21 cellular contexts compared by ENCODE assay signal in the genomic region with DNA sequence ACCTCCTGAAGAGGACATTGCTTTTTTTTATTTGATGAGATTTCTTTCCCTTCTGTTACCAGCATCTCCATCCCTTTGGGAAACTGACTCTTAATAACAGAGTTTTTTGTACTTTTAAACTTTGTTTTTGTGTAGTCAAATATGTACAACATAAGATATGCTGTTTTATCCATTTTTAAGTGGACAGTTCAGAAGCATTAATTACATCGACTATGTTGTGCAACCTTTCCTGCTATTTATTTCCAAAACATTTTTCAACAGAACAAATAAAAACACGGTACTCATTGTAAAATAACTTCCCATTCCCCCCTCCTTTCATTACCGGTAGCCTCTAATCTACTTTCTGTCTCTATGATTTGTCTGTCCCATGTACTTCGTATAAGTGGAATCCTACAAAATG. TPM values are rescaled to one million over a fixed set of nuclear protein-coding genes. Genes with fewer than 3 reads are reported as not detected.
DNase-seq lines count a peak whose midpoint lies in the region; ATAC-seq, FAIRE-seq and TF ChIP-seq lines count a peak whose summit lies in the region.
"Had no signal": no experiment of that assay in that cellular context is flagged by ENCODE, and none has a peak within 500 bp of the region (broad histone marks: within the 10 kb centered on the region; RNA-seq: fewer than 3 reads in every experiment).

No MANE protein-coding gene starts in this region.

- no peak overlapping the region for H3K18ac ChIP-seq in IMR-90 (ENCODE audit: low read depth, low read length)

- POLR2A ChIA-PET in IMR-90 (lab: Charles Lee; ENCODE audit: unreplicated experiment) (no interaction called here), K562 (lab: Yijun Ruan, JAX) (interaction anchor here (1.3 to 1.7 kb wide), 2 partner anchors 55 to 134 kb away, joined by 4 read pairs; no protein-coding TSS in a partner anchor)

- no peaks in the 10 kb centered on the region for H3K9me3 ChIP-seq in IMR-90 (ENCODE audit: control insufficient read depth, insufficient read depth, low read length)
- no peaks in the 10 kb centered on the region for H3K9me3 ChIP-seq in K562 (replicated peaks; ENCODE audit: control insufficient read depth, insufficient read depth, low read depth, low read length)
- H3K9me3 ChIP-seq: A549; BLaER1 treated with 17β-estradiol and CSF1 and Interleukin-3, amounts not matched to agents 10 nM and 100 nM; Caco-2 had no signal

- H3K9me1 ChIP-seq in IMR-90 (ENCODE audit: insufficient read depth, low read length) (peaks cover 3% of the 10 kb centered on the region; the same call in 1 of the 2 replicates), K562 (ENCODE audit: control insufficient read depth, insufficient read depth, low read length) (no peaks in the 10 kb centered on the region)

- TF ChIP-seq RAD21 in IMR-90 (IDR thresholded peaks at IDR 0.05; ENCODE audit: low read length) (no peak), K562 (CRISPR knock-in tag; conservative IDR thresholded peaks at IDR 0.05 in 1 of 2, IDR thresholded peaks at IDR 0.05 in 1 of 2) (no peak)

- TF ChIP-seq POLR2A in IMR-90 (IDR thresholded peaks at IDR 0.05; ENCODE audit: low read depth, low read length): no peak
- no peak for TF ChIP-seq POLR2A in K562 (conservative IDR thresholded peaks at IDR 0.05)

- H2BK5ac ChIP-seq in IMR-90 (ENCODE audit: low read depth, low read length, poor library complexity, severe bottlenecking): no peak overlapping the region

- H3K4me1 ChIP-seq in IMR-90 (ENCODE audit: control insufficient read depth, insufficient read depth, low read length) (no peaks in the 10 kb centered on the region; the same call in 1 of the 2 replicates), K562 (replicated peaks in 1 of 2; ENCODE audit: control insufficient read depth in 2 of 2, insufficient read depth in 2 of 2, low read length in 2 of 2) (peaks cover 31 to 33% of the 10 kb centered on the region in 2 experiments)

- no peak overlapping the region for H3K56ac ChIP-seq in IMR-90 (ENCODE audit: extremely low read depth, insufficient read depth, low read length)

- H3K4me2 ChIP-seq in IMR-90 (ENCODE audit: low read depth, low read length) (no peak overlapping the region), K562 (ENCODE audit: insufficient read depth, low read length) (no peak overlapping the region)
- H3K4me2 ChIP-seq: A549; BLaER1 treated with 17β-estradiol and CSF1 and Interleukin-3, amounts not matched to agents 10 nM and 100 nM had no signal

- BruUV-seq in IMR-90 (replicated peaks; lab: Mats Ljungman, UMichigan): no TSS peak
- BruUV-seq in K562 (replicated peaks; lab: Mats Ljungman, UMichigan): no TSS peak

- H3K36me3 ChIP-seq in IMR-90 (ENCODE audit: control insufficient read depth, insufficient read depth, low read length) (no peaks in the 10 kb centered on the region), K562 (ENCODE audit: control insufficient read depth, insufficient read depth, low read length) (no peaks in the 10 kb centered on the region)
- H3K36me3 ChIP-seq: BLaER1 treated with 17β-estradiol and CSF1 and Interleukin-3, amounts not matched to agents 10 nM and 100 nM had no signal

- FAIRE-seq in K562 (lab: Jason Lieb, UNC): no peak
- FAIRE-seq: A549, D721Med, G401.6, GM12891, GM19239 had no signal

- H3K79me1 ChIP-seq in IMR-90 (ENCODE audit: low read depth in 1 of 2, low read length in 2 of 2): no peaks in the 10 kb centered on the region

- H4K5ac ChIP-seq in IMR-90 (ENCODE audit: low read depth, low read length): no peak overlapping the region

- no peak overlapping the region for H3K9ac ChIP-seq in IMR-90 (ENCODE audit: low read depth, low read length)
- H3K9ac ChIP-seq in K562 (ENCODE audit: insufficient read depth in 1 of 2, low read depth in 2 of 2, low read length in 2 of 2): no peak overlapping the region
- H3K9ac ChIP-seq: BLaER1 treated with 17β-estradiol and CSF1 and Interleukin-3, amounts not matched to agents 10 nM and 100 nM had no signal

- ATAC-seq in IMR-90 (ENCODE audit: low read depth): no peak
- no peak for ATAC-seq in K562
- ATAC-seq in HG02852 (IDR thresholded peaks at IDR 0.05; ENCODE audit: unreplicated experiment): no peak
- ATAC-seq: A549; CD8-positive, alpha-beta T cell had no signal

- H2AK9ac ChIP-seq in IMR-90 (replicated peaks; ENCODE audit: low read depth, low read length, poor library complexity): no peak overlapping the region

- no peak overlapping the region for H3K4me3 Mint-ChIP-seq in activated naive CD4-positive, alpha-beta T cell treated with anti-CD3 and anti-CD28 coated beads, Interleukin-2, amount 50 U/mL, for 24 hours
- H3K4me3 Mint-ChIP-seq: B cell; CD4-positive, alpha-beta T cell; CD8-positive, alpha-beta T cell had no signal

- H3K4me1 Mint-ChIP-seq in activated naive CD4-positive, alpha-beta T cell treated with anti-CD3 and anti-CD28 coated beads, Interleukin-2, amount 50 U/mL, for 24 hours: peaks cover 19% of the 10 kb centered on the region

- TF ChIP-seq CTCF in IMR-90 (conservative IDR thresholded peaks at IDR 0.05; ENCODE audit: low read depth, low read length) (no peak), K562 (IDR thresholded peaks at IDR 0.05 in 2 of 3, conservative IDR thresholded peaks at IDR 0.05 in 1 of 3; ENCODE audit: insufficient read depth in 2 of 3, low read depth in 1 of 3, low read length in 3 of 3) (no peak)

- WGBS in IMR-90 (ENCODE audit: extremely low coverage in 2 of 2, insufficient read length in 1 of 2), 2 experiments: 100% methylated on average over 1 of the region's 4 CpGs; no CpG with 5 or more reads in 1 of the 2 experiments
- WGBS in K562 (ENCODE audit: insufficient coverage, low coverage, missing lambda C conversion rate): 29% methylated on average over 4 of the region's 4 CpGs

- intact Hi-C loops in IMR-90 (cut with micrococcal nuclease) (loop anchor here (5.0 kb wide), 1 partner anchor 320 kb away; no protein-coding TSS in a partner anchor), K562 (cut with micrococcal nuclease) (no loop called here)

- no peak overlapping the region for H2BK15ac ChIP-seq in IMR-90 (ENCODE audit: low read depth, low read length)

- no peaks in the 10 kb centered on the region for H4K20me1 ChIP-seq in IMR-90 (ENCODE audit: insufficient read depth, low read length)
- H4K20me1 ChIP-seq in K562 (replicated peaks; ENCODE audit: control insufficient read depth, insufficient read depth, low read length): no peaks in the 10 kb centered on the region
- H4K20me1 ChIP-seq: BLaER1 treated with 17β-estradiol and CSF1 and Interleukin-3, amounts not matched to agents 10 nM and 100 nM had no signal

- H3K27me3 ChIP-seq in IMR-90 (ENCODE audit: control insufficient read depth, insufficient read depth, low read length) (no peaks in the 10 kb centered on the region; the same call in 1 of the 2 replicates), K562 (ENCODE audit: control insufficient read depth in 2 of 2, insufficient read depth in 2 of 2, low read length in 2 of 2) (no peaks in the 10 kb centered on the region)
- H3K27me3 ChIP-seq: BLaER1 treated with 17β-estradiol and CSF1 and Interleukin-3, amounts not matched to agents 10 nM and 100 nM had no signal

- H3K9me3 Mint-ChIP-seq in activated naive CD4-positive, alpha-beta T cell treated with anti-CD3 and anti-CD28 coated beads, Interleukin-2, amount 50 U/mL, for 24 hours: no peaks in the 10 kb centered on the region
- H3K9me3 Mint-ChIP-seq: CD4-positive, alpha-beta T cell; CD8-positive, alpha-beta T cell had no signal

- dilution Hi-C loops in IMR-90 (cut with HindIII; ENCODE audit: low sequenced_read_pairs, unreplicated experiment): no loop called here

- no peaks in the 10 kb centered on the region for H3K27me3 Mint-ChIP-seq in activated naive CD4-positive, alpha-beta T cell treated with anti-CD3 and anti-CD28 coated beads, Interleukin-2, amount 50 U/mL, for 24 hours
- H3K27me3 Mint-ChIP-seq: B cell; CD4-positive, alpha-beta T cell had no signal

- no peak overlapping the region for H2BK120ac ChIP-seq in IMR-90 (ENCODE audit: low read depth, low read length)

- H2AK5ac ChIP-seq in IMR-90 (ENCODE audit: low read depth, low read length): no peak overlapping the region

- in situ Hi-C loops in IMR-90 (cut with MboI; ENCODE audit: low sequenced_read_pairs): loop anchor here (10.0 kb wide), 2 partner anchors 62 to 212 kb away; a partner anchor contains a TSS
- in situ Hi-C loops in K562 (cut with MboI): loop anchor here (10.0 kb wide), 1 partner anchor 272 kb away; no protein-coding TSS in a partner anchor

- H3K27ac ChIP-seq in IMR-90 (ENCODE audit: insufficient read depth, low read length) (no peak overlapping the region), K562 (ENCODE audit: extremely low read depth, low read depth, low read length) (no peak overlapping the region)
- H3K27ac ChIP-seq: 22Rv1; A549; BLaER1 treated with 17β-estradiol and CSF1 and Interleukin-3, amounts not matched to agents 10 nM and 100 nM; C4-2B had no signal

- H3K14ac ChIP-seq in IMR-90 (replicated peaks; ENCODE audit: low read depth, low read length): no peak overlapping the region

- H2AFZ ChIP-seq in IMR-90 (replicated peaks; ENCODE audit: low read length, poor library complexity): no peak overlapping the region
- H2AFZ ChIP-seq in K562 (ENCODE audit: low read depth, low read length): peak overlapping the region; percentile 37

- H3K79me2 ChIP-seq in K562 (ENCODE audit: control insufficient read depth, insufficient read depth, low read length): peaks cover 8% of the 10 kb centered on the region; the same call in 2 of the 3 replicates

- no peaks in the 10 kb centered on the region for H3K36me3 Mint-ChIP-seq in activated naive CD4-positive, alpha-beta T cell treated with anti-CD3 and anti-CD28 coated beads, Interleukin-2, amount 50 U/mL, for 24 hours
- H3K36me3 Mint-ChIP-seq: CD8-positive, alpha-beta T cell had no signal

- no peak overlapping the region for H4K8ac ChIP-seq in IMR-90 (ENCODE audit: low read depth in 2 of 2, low read length in 2 of 2)

- H3K4ac ChIP-seq in IMR-90 (ENCODE audit: low read depth, low read length): no peak overlapping the region

- no peak for TF ChIP-seq EP300 in K562 (IDR thresholded peaks at IDR 0.05; ENCODE audit: low read length)

- CTCF ChIA-PET in IMR-90 (lab: Yijun Ruan, JAX) (interaction anchor here (1.8 kb wide), 1 partner anchor 105 kb away, joined by 6 read pairs; no protein-coding TSS in a partner anchor), K562 (lab: Yijun Ruan, JAX; ENCODE audit: low intra/inter-chr PET ratio) (interaction anchor here (0.9 kb wide), 1 partner anchor 58 kb away, joined by 7 read pairs; a partner anchor contains a TSS)

- peak overlapping the region; percentile 76 for H3K27ac Mint-ChIP-seq in activated naive CD4-positive, alpha-beta T cell treated with anti-CD3 and anti-CD28 coated beads, Interleukin-2, amount 50 U/mL, for 24 hours
- H3K27ac Mint-ChIP-seq: B cell; CD4-positive, alpha-beta T cell; CD8-positive, alpha-beta T cell had no signal

- H2BK20ac ChIP-seq in IMR-90 (ENCODE audit: low read depth, low read length): no peak overlapping the region

- H3K4me3 ChIP-seq in IMR-90 (ENCODE audit: insufficient read depth, low read depth, low read length) (no peak overlapping the region), K562 (no peak overlapping the region)
- H3K4me3 ChIP-seq: A549; BLaER1 treated with 17β-estradiol and CSF1 and Interleukin-3, amounts not matched to agents 10 nM and 100 nM had no signal

- DNase-seq in activated naive CD4-positive, alpha-beta T cell treated with Interleukin-2 at 50 U/mL for 16 hours: no peak
- DNase-seq in IMR-90 (no peak), K562 (ENCODE audit: extremely low read depth in 1 of 4, low spot score in 3 of 4) (no peak)
- DNase-seq: AML-193; Caco-2; Calu3; CD4-positive, alpha-beta T cell; CD8-positive, alpha-beta T cell; DMS79 treated with DMSO at 0.1 percent for 48 hours; GF-D8 had no signal

- no peak overlapping the region for H3K23ac ChIP-seq in IMR-90 (ENCODE audit: low read depth, low read length)

- H4K91ac ChIP-seq in IMR-90 (ENCODE audit: insufficient read depth, low read depth, low read length): no peak overlapping the region

RNA-seq across cellular contexts. Expression of a gene that starts 11.2 kb away (rescaled TPM):
- total RNA-seq in IMR-90 (2012; rRNA removed) (25.6 and 28.6 TPM in 2 replicates), K562 (2014; rRNA removed) (14.4 and 15.8 TPM in 2 replicates), K562 (2014; rRNA removed; fragmentation: Illumina TruSeq; extraction: Trizol) (17.7 and 19.6 TPM in 2 replicates), K562 (2015; rRNA removed; fragmentation: Illumina TruSeq; extraction: Trizol) (20.9 and 23.2 TPM in 2 replicates), K562 (2021) (17.2 and 19.4 TPM in 2 replicates)
- polyA plus RNA-seq in IMR-90 (2012; rRNA removed) (11.9 and 12.6 TPM in 2 replicates), K562 (2011; rRNA removed) (15.9 and 23.2 TPM in 2 replicates), K562 (2014; fragmentation: Illumina TruSeq; extraction: Trizol) (21.7 and 24.9 TPM in 2 replicates), K562 (2014; fragmentation: Nextera tagmentation; extraction: Ambion mirVana) (1 to 10 TPM; 3.8 to 4.5 TPM), K562 (2014; rRNA removed) (14.5 and 16.9 TPM in 2 replicates)
- 4.5 and 7.2 TPM in 2 replicates for polyA plus RNA-seq in IMR-90 (2012; cell fraction: cytosol; rRNA removed)
- polyA plus RNA-seq in IMR-90 (2012; cell fraction: nucleus; rRNA removed; ENCODE audit: low replicate concordance): 9.3 and 27.5 TPM in 2 replicates
- total RNA-seq in K562 (2011; cell fraction: chromatin; rRNA removed; ENCODE audit: low replicate concordance): 21.4 and 26.8 TPM in 2 replicates
- 10.3 and 11.1 TPM in 2 replicates for total RNA-seq in K562 (2011; cell fraction: nucleolus; rRNA removed)
- 12.0 and 12.4 TPM in 2 replicates for total RNA-seq in K562 (2011; cell fraction: nucleoplasm; rRNA removed)
- polyA plus RNA-seq in K562 (2011; cell fraction: cytosol; rRNA removed): 11.5 and 12.3 TPM in 2 replicates
- 11.6 and 14.1 TPM in 2 replicates for polyA plus RNA-seq in K562 (2011; cell fraction: nucleus; rRNA removed)
- 17.4 and 19.0 TPM in 2 replicates for polyA plus RNA-seq in K562 (2012)
- 29.0 and 42.9 TPM in 2 replicates for polyA minus RNA-seq in K562 (2011; rRNA and poly(A)+ RNA removed)
- polyA minus RNA-seq in K562 (2011; cell fraction: cytosol; rRNA and poly(A)+ RNA removed): 10.7 and 18.6 TPM in 2 replicates
- 4.7 and 6.1 TPM in 2 replicates for polyA minus RNA-seq in K562 (2011; cell fraction: nucleus; rRNA and poly(A)+ RNA removed)

RNA-seq across cellular contexts. Expression of a gene that starts 57.4 kb away (rescaled TPM):
- 59.4 and 72.1 TPM in 2 replicates for total RNA-seq in IMR-90 (2012; rRNA removed)
- 41.9 and 42.5 TPM in 2 replicates for polyA plus RNA-seq in IMR-90 (2012; rRNA removed)
- polyA plus RNA-seq in IMR-90 (2012; cell fraction: cytosol; rRNA removed): 31.1 and 51.6 TPM in 2 replicates
- 13.5 and 24.4 TPM in 2 replicates for polyA plus RNA-seq in IMR-90 (2012; cell fraction: nucleus; rRNA removed; ENCODE audit: low replicate concordance)
- total RNA-seq in K562 (2011; cell fraction: chromatin; rRNA removed; ENCODE audit: low replicate concordance): 88.6 and 124 TPM in 2 replicates
- total RNA-seq in K562 (2011; cell fraction: nucleolus; rRNA removed): 76.6 and 81.5 TPM in 2 replicates
- total RNA-seq in K562 (2011; cell fraction: nucleoplasm; rRNA removed): 59.8 and 71.4 TPM in 2 replicates
- 101 and 110 TPM in 2 replicates for total RNA-seq in K562 (2014; rRNA removed)
- 106 and 108 TPM in 2 replicates for total RNA-seq in K562 (2014; rRNA removed; fragmentation: Illumina TruSeq; extraction: Trizol)
- total RNA-seq in K562 (2015; rRNA removed; fragmentation: Illumina TruSeq; extraction: Trizol): 116 TPM in 2 replicates
- total RNA-seq in K562 (2021): 136 and 139 TPM in 2 replicates
- 187 and 214 TPM in 2 replicates for polyA plus RNA-seq in K562 (2011; rRNA removed)
- polyA plus RNA-seq in K562 (2011; cell fraction: cytosol; rRNA removed): 201 and 211 TPM in 2 replicates
- 136 and 150 TPM in 2 replicates for polyA plus RNA-seq in K562 (2011; cell fraction: nucleus; rRNA removed)
- 121 and 287 TPM in 2 replicates for polyA plus RNA-seq in K562 (2012)
- polyA plus RNA-seq in K562 (2014; fragmentation: Illumina TruSeq; extraction: Trizol): 113 and 118 TPM in 2 replicates
- 10 to 100 TPM; 54.6 to 70.1 TPM for polyA plus RNA-seq in K562 (2014; fragmentation: Nextera tagmentation; extraction: Ambion mirVana)
- polyA plus RNA-seq in K562 (2014; rRNA removed): 145 and 149 TPM in 2 replicates
- 136 and 185 TPM in 2 replicates for polyA minus RNA-seq in K562 (2011; rRNA and poly(A)+ RNA removed)
- polyA minus RNA-seq in K562 (2011; cell fraction: cytosol; rRNA and poly(A)+ RNA removed): 67.3 and 100 TPM in 2 replicates
- polyA minus RNA-seq in K562 (2011; cell fraction: nucleus; rRNA and poly(A)+ RNA removed): 20.6 and 27.7 TPM in 2 replicates
